Comparison of ENCODE assay signal across 12 cellular contexts in genomic region chr1:18856435-18856834, GRCh38. TPM values are rescaled to one million over a fixed set of nuclear protein-coding genes. Genes with fewer than 3 reads are reported as not detected.
"Had no signal": no experiment of that assay in that cellular context is flagged by ENCODE, and none has a peak within 500 bp of the region (broad histone marks: within the 10 kb centered on the region; RNA-seq: fewer than 3 reads in every experiment).

No MANE protein-coding gene starts in this region.

- FAIRE-seq: H1, H54 had no signal

- H3K9me3 Mint-ChIP-seq: GM23338, H9, HFFc6 had no signal

- H3K9me3 ChIP-seq: HAP-1 had no signal

- ATAC-seq: GM23338, HCT116 had no signal

- H3K4me3 Mint-ChIP-seq: GM23338, H9, HFFc6 had no signal

- H3K4me3 ChIP-seq: GM23248, GM23338, HAP-1 had no signal

- H2AFZ ChIP-seq: GM23248, GM23338 had no signal

- H3K4me1 Mint-ChIP-seq: GM23338, H9 had no signal

- H3K27ac Mint-ChIP-seq: GM23338, H9, HFFc6 had no signal

- H3K9ac ChIP-seq: GM23248 had no signal

- DNase-seq: GM23248, GOT3, H7, H9, HCEC 1CT, HFFc6 had no signal

- H3K27ac ChIP-seq: GM23248 had no signal

- H3K4me2 ChIP-seq: GM23338 had no signal

- H3K4me1 ChIP-seq: HAP-1 had no signal

- H3K36me3 ChIP-seq: HAP-1 had no signal

RNA-seq across cellular contexts. Expression of gene TAS1R2, which starts 3.0 kb away (rescaled TPM):
- total RNA-seq: GM23248, GM23338, H1, H4, H9, HFFc6 had no signal
- polyA plus RNA-seq: GM23248, GM23338, H1 had no signal
